21 cellular contexts compared by ENCODE assay signal in genomic region chr6:127618729-127619128, GRCh38. TPM values are rescaled to one million over a fixed set of nuclear protein-coding genes. Genes with fewer than 3 reads are reported as not detected.
A peak's percentile ranks its signal among the peaks of the same experiment; 100 is the strongest.
DNase-seq lines count a peak whose midpoint lies in the region; ATAC-seq and TF ChIP-seq lines count a peak whose summit lies in the region.
"Had no signal": no experiment of that assay in that cellular context is flagged by ENCODE, and none has a peak within 500 bp of the region (broad histone marks: within the 10 kb centered on the region; RNA-seq: fewer than 3 reads in every experiment).

No MANE protein-coding gene starts in this region.

- TF ChIP-seq CTCF in mammary epithelial cell (conservative IDR thresholded peaks at IDR 0.05 in 1 of 2, IDR thresholded peaks at IDR 0.05 in 1 of 2; ENCODE audit: extremely low read depth in 1 of 2, insufficient read depth in 1 of 2, low read depth in 1 of 2, low read length in 2 of 2) (no peak), foreskin fibroblast (IDR thresholded peaks at IDR 0.05; ENCODE audit: low read depth, low read length) (no peak), MM.1S (IDR thresholded peaks at IDR 0.05; ENCODE audit: low read length) (no peak)

- H3F3A ChIP-seq in MM.1S (ENCODE audit: insufficient read depth, low read length): no peaks in the 10 kb centered on the region

- peak; percentile 63 for DNase-seq in EH (ENCODE audit: low read depth)
- peak; percentile 62 for DNase-seq in MG63
- peak; percentile 70 for DNase-seq in mammary epithelial cell
- DNase-seq in foreskin fibroblast: peak; percentile 28 to 73
- DNase-seq in MM.1S: no peak
- DNase-seq in NCI-H1105 (lab: John Stamatoyannopoulos, UW): no peak
- DNase-seq: COR-L47; DMS153; GDM1; MV-4-11; NCI-H146; NCI-H2081 treated with DMSO at 0.1 percent for 48 hours; NCI-H2227 treated with DMSO at 0.1 percent for 48 hours; NCI-H526 treated with DMSO at 0.1 percent for 48 hours; NK-92 treated with Interleukin-12 subunit alpha and Interleukin-12 subunit beta, amount 100 ng/mL, for 24 hours; SHP77 had no signal

- H4K20me1 ChIP-seq in mammary epithelial cell (ENCODE audit: insufficient read depth, low read length): no peaks in the 10 kb centered on the region
- H4K20me1 ChIP-seq in MM.1S (ENCODE audit: insufficient read depth, low read length): no peaks in the 10 kb centered on the region

- no peak overlapping the region for H3K4me2 ChIP-seq in mammary epithelial cell (ENCODE audit: insufficient read depth, low read depth, low read length)
- H3K4me2 ChIP-seq in MM.1S (ENCODE audit: low read depth, low read length): no peak overlapping the region

- H2AFZ ChIP-seq in mammary epithelial cell (ENCODE audit: low read depth, low read length): no peak overlapping the region
- no peak overlapping the region for H2AFZ ChIP-seq in MM.1S (ENCODE audit: low read length)

- H3K27ac ChIP-seq in mammary epithelial cell (ENCODE audit: insufficient read depth, low read depth, low read length) (no peak overlapping the region), MM.1S (ENCODE audit: low read length) (no peak overlapping the region)

- H3K4me1 ChIP-seq in mammary epithelial cell (ENCODE audit: insufficient read depth, low read length) (peaks cover 4% of the 10 kb centered on the region), MM.1S (ENCODE audit: low read length) (no peaks in the 10 kb centered on the region)

- WGBS in mammary epithelial cell (ENCODE audit: low coverage, missing lambda C conversion rate): 55% methylated on average over 5 of the region's 5 CpGs

- ATAC-seq in GM21360 (IDR thresholded peaks at IDR 0.05; ENCODE audit: unreplicated experiment) (no peak), HG02642 (IDR thresholded peaks at IDR 0.05; ENCODE audit: poor library complexity, unreplicated experiment) (no peak)
- ATAC-seq: HepG2 had no signal

- H3K4me3 ChIP-seq in MG63 (no peak overlapping the region), mammary epithelial cell (replicated peaks in 1 of 3; ENCODE audit: insufficient read depth in 1 of 3, low read depth in 2 of 3, low read length in 3 of 3) (no peak overlapping the region), foreskin fibroblast (ENCODE audit: low read depth in 1 of 2, low read length in 2 of 2) (no peak overlapping the region), MM.1S (ENCODE audit: low read length) (no peak overlapping the region)

- dilution Hi-C loops in mammary epithelial cell (cut with HindIII; ENCODE audit: low sequenced_read_pairs): no loop called here

- CTCF ChIA-PET in mammary epithelial cell (lab: Charles Lee; ENCODE audit: low non-redundant PET): interaction anchor here (0.6 to 0.7 kb wide), 2 partner anchors 38 to 79 kb away, joined by 4 read pairs; no protein-coding TSS in a partner anchor

- in situ Hi-C loops in mammary epithelial cell (cut with MboI; ENCODE audit: low sequenced_read_pairs in 2 of 2): no loop called here

- H3K79me2 ChIP-seq in mammary epithelial cell (ENCODE audit: insufficient read depth, low read length) (no peaks in the 10 kb centered on the region), MM.1S (ENCODE audit: low read length) (no peaks in the 10 kb centered on the region)

- H3K9me3 ChIP-seq in MG63 (no peaks in the 10 kb centered on the region), mammary epithelial cell (replicated peaks; ENCODE audit: insufficient read depth, low read length) (no peaks in the 10 kb centered on the region), MM.1S (replicated peaks; ENCODE audit: insufficient read depth, low read length) (no peaks in the 10 kb centered on the region)

- intact Hi-C loops in mammary epithelial cell (cut with micrococcal nuclease): no loop called here

- H3K27me3 ChIP-seq in MG63: no peaks in the 10 kb centered on the region
- no peaks in the 10 kb centered on the region for H3K27me3 ChIP-seq in mammary epithelial cell (ENCODE audit: insufficient read depth, low read length)
- no peaks in the 10 kb centered on the region for H3K27me3 ChIP-seq in MM.1S (replicated peaks; ENCODE audit: insufficient read depth, low read length)

- H3K9me2 ChIP-seq in MM.1S (replicated peaks; ENCODE audit: insufficient read depth, low read length): no peaks in the 10 kb centered on the region

- BruUV-seq in mammary epithelial cell (replicated peaks; lab: Mats Ljungman, UMichigan): no TSS peak

- H3K36me3 ChIP-seq in MG63 (no peaks in the 10 kb centered on the region), mammary epithelial cell (ENCODE audit: insufficient read depth, low read length) (no peaks in the 10 kb centered on the region), MM.1S (replicated peaks; ENCODE audit: insufficient read depth, low read length) (no peaks in the 10 kb centered on the region)

- H3K9ac ChIP-seq in mammary epithelial cell (ENCODE audit: insufficient read depth, low read length) (no peak overlapping the region), MM.1S (ENCODE audit: low read length) (no peak overlapping the region)

RNA-seq across cellular contexts. Expression of gene C6orf58, which starts 41.8 kb away (rescaled TPM):
- not detected in 2 replicates for total RNA-seq in MG63 (2014; rRNA removed; shearing (Covaris generic); ENCODE audit: low replicate concordance)
- total RNA-seq in mammary epithelial cell: under 1 TPM in 1 of 2 donors, not detected in 1; 0.26 TPM
- polyA plus RNA-seq in mammary epithelial cell: not detected
- polyA minus RNA-seq in mammary epithelial cell: not detected
- total RNA-seq: H4, HepG2 had no signal
- polyA plus RNA-seq: CD14-positive monocyte, HepG2 had no signal

Comparison
In these comparisons a context has a peak if more than half of its experiments do, and no peak if none do; other contexts are left out.
1. DNase-seq: peak in EH (single experiment), MG63 (single experiment), mammary epithelial cell (single experiment) and foreskin fibroblast (2 of 2); none in MM.1S (single experiment) and NCI-H1105 (single experiment).